17 cellular contexts compared by ENCODE assay signal in genomic region chr16:10465821-10466220, GRCh38.
DNase-seq lines count a peak whose midpoint lies in the region; ATAC-seq and TF ChIP-seq lines count a peak whose summit lies in the region.
"Had no signal": no experiment of that assay in that cellular context is flagged by ENCODE, and none has a peak within 500 bp of the region (broad histone marks: within the 10 kb centered on the region; RNA-seq: fewer than 3 reads in every experiment).

No MANE protein-coding gene starts in this region.

- H3K27ac ChIP-seq in GM23248: no peak overlapping the region

- H3K4me2 ChIP-seq in GM23248 (ENCODE audit: unreplicated experiment): no peak overlapping the region

- WGBS in GM23248 (ENCODE audit: low coverage in 1 of 2, low lambda C conversion rate in 2 of 2, missing lambda C conversion rate in 2 of 2), 2 experiments: 94 to 98% methylated on average over 2 of the region's 2 CpGs

- no peaks in the 10 kb centered on the region for H3F3A ChIP-seq in GM23248 (ENCODE audit: insufficient read depth)

- no peak overlapping the region for H3K4me3 ChIP-seq in GM23248
- H3K4me3 ChIP-seq in choroid plexus epithelial cell (ENCODE audit: low read depth, low read length): no peak overlapping the region

- H3K79me2 ChIP-seq in GM23248 (ENCODE audit: insufficient read depth): no peaks in the 10 kb centered on the region

- DNase-seq in AG08396 (ENCODE audit: low spot score) (peak; percentile 5), GM23248 (peak; percentile 7), choroid plexus epithelial cell (ENCODE audit: low read depth) (peak; percentile 10), non-pigmented ciliary epithelial cell (ENCODE audit: low read depth) (peak; percentile 9), iPS-NIHi11 (ENCODE audit: low spot score) (no peak), kidney tubule cell (ENCODE audit: low spot score) (no peak)
- DNase-seq: C1 segment of cervical spinal cord; CD8-positive, alpha-beta memory T cell; GOT3; NCI-H1105 treated with DMSO at 0.1 percent for 48 hours; NCI-H1694; NCI-H510A; NCI-H774; OCI-M1; Right ventricle myocardium superior had no signal

- no peaks in the 10 kb centered on the region for H3K4me1 ChIP-seq in GM23248 (ENCODE audit: insufficient read depth)

- in situ Hi-C loops in GM23248 (cut with MboI): no loop called here

- H2AFZ ChIP-seq in GM23248: no peak overlapping the region

- no peaks in the 10 kb centered on the region for H3K9me3 ChIP-seq in GM23248 (ENCODE audit: low read depth)

- H3K9me2 ChIP-seq in GM23248 (ENCODE audit: insufficient read depth): no peaks in the 10 kb centered on the region

- H3K9ac ChIP-seq in GM23248: no peak overlapping the region

- H4K20me1 ChIP-seq in GM23248 (ENCODE audit: insufficient read depth): no peaks in the 10 kb centered on the region

- no peaks in the 10 kb centered on the region for H3K27me3 ChIP-seq in GM23248 (replicated peaks; ENCODE audit: insufficient read depth)

- H3K36me3 ChIP-seq in GM23248 (ENCODE audit: low read depth): no peaks in the 10 kb centered on the region

- no peak for ATAC-seq in GM21367 (IDR thresholded peaks at IDR 0.05; ENCODE audit: unreplicated experiment)
- ATAC-seq: HCT116 had no signal

- TF ChIP-seq CTCF in choroid plexus epithelial cell (conservative IDR thresholded peaks at IDR 0.05; ENCODE audit: low read depth, low read length): no peak

Comparison
In these comparisons a context has a peak if more than half of its experiments do, and no peak if none do; other contexts are left out.
1. DNase-seq: peak in AG08396 (single experiment), GM23248 (single experiment), choroid plexus epithelial cell (single experiment) and non-pigmented ciliary epithelial cell (single experiment); none in iPS-NIHi11 (single experiment) and kidney tubule cell (single experiment).